In genomic region chr5:132556511-132557424, GRCh38 we compare ENCODE assay signal across 8 cellular contexts. TPM values are rescaled to one million over a fixed set of nuclear protein-coding genes. Genes with fewer than 3 reads are reported as not detected.
A peak's percentile ranks its signal among the peaks of the same experiment; 100 is the strongest.
DNase-seq lines count a peak whose midpoint lies in the region; ATAC-seq and TF ChIP-seq lines count a peak whose summit lies in the region.

RAD50 (plus strand) TSS chr5:132556977; CDS start chr5:132557325, 348 bp downstream.

- H3K36me3 Mint-ChIP-seq in nephron (ENCODE audit: low read depth) = no peaks in the 10 kb centered on the region

- peak; percentile 97 for ATAC-seq in stimulated activated naive CD8-positive, alpha-beta T cell treated with anti-CD3 and anti-CD28 coated beads, Interleukin-15, Interleukin-2, amounts not matched to agents 100 U/mL and 50 U/mL, for 24 hours

- peak within 1 kb of the TSS; percentile 90 to 99 (median 98) for H3K27ac Mint-ChIP-seq in nephron

- peak within 1 kb of the TSS; percentile 92 to 99 (median 98) for H3K4me3 Mint-ChIP-seq in nephron

- no peaks in the 10 kb centered on the region for H3K36me3 ChIP-seq in H7 (replicated peaks; ENCODE audit: control insufficient read depth, insufficient read depth, low read length)

- H3K27me3 ChIP-seq in H7 (ENCODE audit: control insufficient read depth, insufficient read depth, low read length) = no peaks in the 10 kb centered on the region

- no peak for TF ChIP-seq CTCF in fibroblast of the aortic adventitia (IDR thresholded peaks at IDR 0.05; ENCODE audit: insufficient read depth, low read length)
- TF ChIP-seq CTCF in nephron (IDR thresholded peaks at IDR 0.05; ENCODE audit: unreplicated experiment in 3 of 3) = no peak

- peaks cover 4% of the 10 kb centered on the region for H3K27me3 Mint-ChIP-seq in nephron (ENCODE audit: low read depth)

- no peaks in the 10 kb centered on the region for H3K9me3 Mint-ChIP-seq in nephron

- DNase-seq in ELR (ENCODE audit: low read depth) (peak; percentile 93), H7 (peak; percentile 89), M059J (ENCODE audit: low read depth) (peak; percentile 84), SHP77 (lab: John Stamatoyannopoulos, UW) (peak; percentile 93 to 98), fibroblast of the aortic adventitia (ENCODE audit: low read depth) (peak; percentile 91)
- DNase-seq in activated effector memory CD4-positive, alpha-beta T cell treated with Interleukin-2 at 50 U/mL for 16 hours = peak; percentile 91
- peak; percentile 94 for DNase-seq in stimulated activated naive CD8-positive, alpha-beta T cell treated with anti-CD3 and anti-CD28 coated beads, Interleukin-15, Interleukin-2, amounts not matched to agents 100 U/mL and 50 U/mL, for 24 hours

- H3K4me3 ChIP-seq in H7 (ENCODE audit: insufficient read depth, low read depth, low read length) (peak within 1 kb of the TSS; percentile 76), fibroblast of the aortic adventitia (ENCODE audit: low read depth, low read length) (peak within 1 kb of the TSS; percentile 85)

- H3K4me1 Mint-ChIP-seq in nephron = peaks cover 21% of the 10 kb centered on the region

RNA-seq across cellular contexts. Expression of gene RAD50, which starts in this region (rescaled TPM):
- 11.4 and 19.5 TPM in 2 replicates for total RNA-seq in H7 (2014; rRNA removed; shearing (Covaris generic))
- 11.6 and 14.3 TPM in 2 replicates for total RNA-seq in M059J (2014; rRNA removed; shearing (Covaris generic))
- 54.7 and 250 TPM in 2 replicates for total RNA-seq in fibroblast of the aortic adventitia (ENCODE audit: low replicate concordance)

Comparison
In these comparisons a context has a peak if more than half of its experiments do, and no peak if none do; other contexts are left out.
1. Peak in every context shown above with its lines: DNase-seq, ATAC-seq and H3K4me3 ChIP-seq.